12 cellular contexts compared by ENCODE assay signal in genomic region chr7:6792113-6792872, GRCh38. TPM values are rescaled to one million over a fixed set of nuclear protein-coding genes. Genes with fewer than 3 reads are reported as not detected.
A peak's percentile ranks its signal among the peaks of the same experiment; 100 is the strongest.
DNase-seq lines count a peak whose midpoint lies in the region; ATAC-seq, FAIRE-seq and TF ChIP-seq lines count a peak whose summit lies in the region.
"Not testable (repeated sequence)": the region's sequence is repeated elsewhere in the genome, so short reads cannot be mapped to it uniquely, and the experiment has no call there.
"Had no signal": no experiment of that assay in that cellular context is flagged by ENCODE, and none has a peak within 500 bp of the region (broad histone marks: within the 10 kb centered on the region; RNA-seq: fewer than 3 reads in every experiment).

No MANE protein-coding gene starts in this region.

- not testable (repeated sequence) for H2AFZ ChIP-seq in endothelial cell of umbilical vein (ENCODE audit: low read depth, low read length)

- peak; percentile 49 for DNase-seq in EL
- DNase-seq in M059J (ENCODE audit: low read depth): peak; percentile 55
- DNase-seq in astrocyte of the spinal cord (ENCODE audit: low read depth, low spot score): peak; percentile 2
- peak; percentile 86 for DNase-seq in endothelial cell of umbilical vein (ENCODE audit: low read depth, low spot score)
- not testable (repeated sequence) for DNase-seq in left colon
- peak in 1 of 6 donors; percentile 18 for DNase-seq in pancreas

- H3K4me3 ChIP-seq in astrocyte of the spinal cord (ENCODE audit: low read depth, low read length); endothelial cell of umbilical vein (replicated peaks in 1 of 3; ENCODE audit: insufficient read depth in 1 of 3, low read depth in 1 of 3, low read length in 3 of 3); gastroesophageal sphincter; pancreas: not testable (repeated sequence)

- in situ Hi-C loops in astrocyte of the spinal cord (cut with HindIII; ENCODE audit: low sequenced_read_pairs): not testable (repeated sequence)

- not testable (repeated sequence) for H4K20me1 ChIP-seq in endothelial cell of umbilical vein (replicated peaks; ENCODE audit: control insufficient read depth, extremely low read depth, insufficient read depth, low read length)

- not testable (repeated sequence) for H3K27me3 ChIP-seq in endothelial cell of umbilical vein (ENCODE audit: control insufficient read depth in 2 of 2, insufficient read depth in 2 of 2, low read length in 2 of 2); gastroesophageal sphincter; pancreas

- dilution Hi-C loops in endothelial cell of umbilical vein (cut with MboI; ENCODE audit: extremely low pct_ligation_motif_present, low sequenced_read_pairs): not testable (repeated sequence)

- not testable (repeated sequence) for H3K4me1 ChIP-seq in endothelial cell of umbilical vein (ENCODE audit: control insufficient read depth, extremely low read depth, insufficient read depth, low read length); gastroesophageal sphincter; pancreas

- H3K9me3 ChIP-seq in endothelial cell of umbilical vein (replicated peaks; ENCODE audit: control insufficient read depth, insufficient read depth, low read length); gastroesophageal sphincter; pancreas: not testable (repeated sequence)

- ATAC-seq in gastroesophageal sphincter (peak; percentile 67), left colon (peak; percentile 21), pancreas (peak; percentile 62 to 94 (median 70))

- FAIRE-seq in endothelial cell of umbilical vein (lab: Jason Lieb, UNC): peak; percentile 97
- FAIRE-seq in pancreas (lab: Jason Lieb, UNC): not testable (repeated sequence)

- TF ChIP-seq EP300 in gastroesophageal sphincter (IDR thresholded peaks at IDR 0.05): not testable (repeated sequence)

- intact Hi-C loops in endothelial cell of umbilical vein (cut with micrococcal nuclease); left colon (cut with DNase I, micrococcal nuclease); pancreas (cut with DNase I): not testable (repeated sequence)

- not testable (repeated sequence) for H3K79me2 ChIP-seq in endothelial cell of umbilical vein (ENCODE audit: control insufficient read depth, insufficient read depth, low read length)

- H3K9ac ChIP-seq in endothelial cell of umbilical vein (replicated peaks; ENCODE audit: extremely low read depth, insufficient read depth, low read length): not testable (repeated sequence)

- no CpG with 5 or more reads among the region's 15 CpGs for WGBS in gastroesophageal sphincter (ENCODE audit: low coverage in 1 of 2), 2 donors
- WGBS in pancreas, 2 donors: 47 to 59% methylated on average over 8 of the region's 15 CpGs

- H3K9me1 ChIP-seq in endothelial cell of umbilical vein (replicated peaks; ENCODE audit: control insufficient read depth, extremely low read depth, insufficient read depth, low read length): not testable (repeated sequence)

- H3K36me3 ChIP-seq in endothelial cell of umbilical vein (ENCODE audit: control insufficient read depth in 2 of 2, extremely low read depth in 1 of 2, insufficient read depth in 2 of 2, low read length in 2 of 2); gastroesophageal sphincter; pancreas: not testable (repeated sequence)

- H3K27ac ChIP-seq in endothelial cell of umbilical vein (ENCODE audit: insufficient read depth, low read depth, low read length): peak overlapping the region; percentile 22
- not testable (repeated sequence) for H3K27ac ChIP-seq in gastroesophageal sphincter, pancreas

- not testable (repeated sequence) for BruUV-seq in endothelial cell of umbilical vein (replicated peaks; lab: Mats Ljungman, UMichigan)

- CTCF ChIA-PET in endothelial cell of umbilical vein (lab: Charles Lee): not testable (repeated sequence)

- not testable (repeated sequence) for H3K4me2 ChIP-seq in endothelial cell of umbilical vein (ENCODE audit: insufficient read depth, low read length)

- POLR2A ChIA-PET in endothelial cell of umbilical vein (lab: Charles Lee): interaction anchor here (0.7 kb wide), 1 partner anchor 221 kb away, joined by 3 read pairs; no protein-coding TSS in a partner anchor

- TF ChIP-seq CTCF in astrocyte of the spinal cord (IDR thresholded peaks at IDR 0.05; ENCODE audit: low read depth, low read length); endothelial cell of umbilical vein (IDR thresholded peaks at IDR 0.05; ENCODE audit: extremely low read depth in 1 of 2, insufficient read depth in 1 of 2, low read depth in 1 of 2, low read length in 2 of 2); gastroesophageal sphincter (IDR thresholded peaks at IDR 0.05); pancreas (IDR thresholded peaks at IDR 0.05): not testable (repeated sequence)

- not testable (repeated sequence) for TF ChIP-seq POLR2A in endothelial cell of umbilical vein (IDR thresholded peaks at IDR 0.05; ENCODE audit: low read depth, low read length); gastroesophageal sphincter (IDR thresholded peaks at IDR 0.05)

TF ChIP-seq in endothelial cell of umbilical vein, 7 proteins besides CTCF, POLR2A, EP300 and RAD21:
- TF ChIP-seq FOS (IDR thresholded peaks at IDR 0.05; ENCODE audit: borderline replicate concordance, insufficient read depth, low read length): peak; percentile 15

RNA-seq across cellular contexts. Expression of gene CCZ1B, which starts 33.8 kb away (rescaled TPM):
- total RNA-seq in M059J (2014; rRNA removed; shearing (Covaris generic)): 25.6 and 47.2 TPM in 2 replicates
- total RNA-seq in endothelial cell of umbilical vein: 77.1 and 79.7 TPM in 2 replicates
- 13.0 and 16.3 TPM in 2 replicates for polyA plus RNA-seq in endothelial cell of umbilical vein
- 15.3 and 15.5 TPM in 2 replicates for polyA plus RNA-seq in endothelial cell of umbilical vein (2011; cell fraction: cytosol; rRNA removed)
- polyA plus RNA-seq in endothelial cell of umbilical vein (2011; cell fraction: nucleus; rRNA removed): 36.0 and 53.4 TPM in 2 replicates
- polyA plus RNA-seq in endothelial cell of umbilical vein (2012): 35.3 and 41.6 TPM in 2 replicates
- polyA minus RNA-seq in endothelial cell of umbilical vein: 22.4 and 58.9 TPM in 2 replicates
- polyA minus RNA-seq in endothelial cell of umbilical vein (2011; cell fraction: cytosol; rRNA and poly(A)+ RNA removed): 11.6 TPM
- 30.3 and 39.3 TPM in 2 replicates for polyA minus RNA-seq in endothelial cell of umbilical vein (2011; cell fraction: nucleus; rRNA and poly(A)+ RNA removed)
- total RNA-seq in gastroesophageal sphincter: 10 to 100 TPM; 21.9 to 49.7 (median 33.9) TPM
- total RNA-seq in left colon: 10 to 100 TPM; 50.5 to 54.7 TPM
- total RNA-seq in pancreas: 10 to 100 TPM; 21.1 to 35.8 (median 24.7) TPM
- polyA plus RNA-seq in pancreas: 10 to 100 TPM; 27.7 to 33.0 TPM

RNA-seq across cellular contexts. Expression of gene RSPH10B2, which starts 38.4 kb away (rescaled TPM):
- 0.15 TPM in 1 of 2 replicates, not detected in the other for total RNA-seq in M059J (2014; rRNA removed; shearing (Covaris generic))
- total RNA-seq in endothelial cell of umbilical vein (not detected in 2 replicates), gastroesophageal sphincter (under 1 TPM in 1 of 4 donors, not detected in 3; 0.15 TPM), left colon (under 1 TPM in 1 of 2 donors, not detected in 1; 0.39 TPM), pancreas (under 1 TPM in 2 of 6 donors, not detected in 4; 0.06 to 0.37 TPM)
- polyA plus RNA-seq in endothelial cell of umbilical vein (not detected in 2 replicates), pancreas (not detected)
- 0.06 TPM in 1 of 2 replicates, not detected in the other for polyA plus RNA-seq in endothelial cell of umbilical vein (2011; cell fraction: cytosol; rRNA removed)
- 0.25 and 0.40 TPM in 2 replicates for polyA plus RNA-seq in endothelial cell of umbilical vein (2011; cell fraction: nucleus; rRNA removed)
- not detected in 2 replicates for polyA plus RNA-seq in endothelial cell of umbilical vein (2012)
- polyA minus RNA-seq in endothelial cell of umbilical vein: 0.32 and 0.81 TPM in 2 replicates
- polyA minus RNA-seq in endothelial cell of umbilical vein (2011; cell fraction: cytosol; rRNA and poly(A)+ RNA removed): not detected
- polyA minus RNA-seq in endothelial cell of umbilical vein (2011; cell fraction: nucleus; rRNA and poly(A)+ RNA removed): 0.48 and 1.1 TPM in 2 replicates
- total RNA-seq: body of pancreas, MCF 10A, Peyer's patch had no signal
- polyA plus RNA-seq: IgD-negative memory B cell; naive thymus-derived CD8-positive, alpha-beta T cell had no signal
